ENCODE assay signal across 8 cellular contexts in genomic region chr17:17682737-17683675, GRCh38. TPM values are rescaled to one million over a fixed set of nuclear protein-coding genes. Genes with fewer than 3 reads are reported as not detected.
DNase-seq lines count a peak whose midpoint lies in the region; ATAC-seq, FAIRE-seq and TF ChIP-seq lines count a peak whose summit lies in the region.

No MANE protein-coding gene starts in this region.

- CTCF ChIA-PET in IMR-90 (lab: Yijun Ruan, JAX), result interaction anchor here (1.0 to 1.2 kb wide), 3 partner anchors 8 to 178 kb away, joined by 3 to 4 read pairs (median 4); no protein-coding TSS in a partner anchor

- peak overlapping the region; percentile 86; the same call in 1 of the 2 replicates for H3K56ac ChIP-seq in IMR-90 (ENCODE audit: extremely low read depth, insufficient read depth, low read length)

- H2BK120ac ChIP-seq in IMR-90 (ENCODE audit: low read depth, low read length), result peak overlapping the region; percentile 64

- POLR2A ChIA-PET in IMR-90 (lab: Charles Lee; ENCODE audit: unreplicated experiment), result interaction anchor here (0.6 to 1.0 kb wide), 3 partner anchors 35 to 492 kb away, joined by 4 read pairs; no protein-coding TSS in a partner anchor

- H2BK15ac ChIP-seq in IMR-90 (ENCODE audit: low read depth, low read length), result peak overlapping the region; percentile 54; the same call in 2 of the 3 replicates

- peak overlapping the region; percentile 94 for H3K9ac ChIP-seq in IMR-90 (ENCODE audit: low read depth, low read length)

- H3K4me3 ChIP-seq in AG10803 (ENCODE audit: low read length) (peak overlapping the region; percentile 74), IMR-90 (ENCODE audit: insufficient read depth, low read depth, low read length) (peak overlapping the region; percentile 70), astrocyte of the spinal cord (ENCODE audit: low read depth, low read length) (peak overlapping the region; percentile 70), iPS-11a (ENCODE audit: low read depth, low read length) (peak overlapping the region; percentile 30), gastrocnemius medialis (peak overlapping the region; percentile 77 to 95 (median 85))

- no TSS peak for BruUV-seq in IMR-90 (replicated peaks; lab: Mats Ljungman, UMichigan)

- H3K23ac ChIP-seq in IMR-90 (ENCODE audit: low read depth, low read length), result peak overlapping the region; percentile 90

- H3K9me3 ChIP-seq in IMR-90 (ENCODE audit: control insufficient read depth, insufficient read depth, low read length) (no peaks in the 10 kb centered on the region), gastrocnemius medialis (no peaks in the 10 kb centered on the region)

- H3K4me1 ChIP-seq in IMR-90 (ENCODE audit: control insufficient read depth, insufficient read depth, low read length), result peaks cover 30% of the 10 kb centered on the region
- peaks cover 18 to 26% of the 10 kb centered on the region in 2 donors for H3K4me1 ChIP-seq in gastrocnemius medialis

- H3K4me2 ChIP-seq in IMR-90 (ENCODE audit: low read depth, low read length), result peak overlapping the region; percentile 87

- peak overlapping the region; percentile 77 for H3K18ac ChIP-seq in IMR-90 (ENCODE audit: low read depth, low read length)

- peaks cover 23% of the 10 kb centered on the region for H3K9me1 ChIP-seq in IMR-90 (ENCODE audit: insufficient read depth, low read length)

- peak overlapping the region; percentile 99 for H2AK9ac ChIP-seq in IMR-90 (replicated peaks; ENCODE audit: low read depth, low read length, poor library complexity)

- dilution Hi-C loops in IMR-90 (cut with HindIII; ENCODE audit: low sequenced_read_pairs, unreplicated experiment), result no loop called here

- peak overlapping the region; percentile 69 for H2BK20ac ChIP-seq in IMR-90 (ENCODE audit: low read depth, low read length)

- peak overlapping the region; percentile 82 for H4K91ac ChIP-seq in IMR-90 (ENCODE audit: insufficient read depth, low read depth, low read length)

- FAIRE-seq in HTR-8/SVneo (lab: Jason Lieb, UNC), result no peak

- peak; percentile 3; the same call in 1 of the 2 replicates for TF ChIP-seq RAD21 in IMR-90 (IDR thresholded peaks at IDR 0.05; ENCODE audit: low read length)

- peak; percentile 76 for TF ChIP-seq POLR2A in IMR-90 (IDR thresholded peaks at IDR 0.05; ENCODE audit: low read depth, low read length)
- TF ChIP-seq POLR2A in gastrocnemius medialis (IDR thresholded peaks at IDR 0.05), result no peak

- WGBS in IMR-90 (ENCODE audit: extremely low coverage in 2 of 2, insufficient read length in 1 of 2), 2 experiments, result 0% methylated on average over 9 of the region's 57 CpGs; no CpG with 5 or more reads in 1 of the 2 experiments

- H3K27me3 ChIP-seq in IMR-90 (ENCODE audit: control insufficient read depth, insufficient read depth, low read length), result no peaks in the 10 kb centered on the region
- no peaks in the 10 kb centered on the region for H3K27me3 ChIP-seq in gastrocnemius medialis

- H3K79me1 ChIP-seq in IMR-90 (ENCODE audit: low read depth in 1 of 2, low read length in 2 of 2), result peaks cover 5 to 43% of the 10 kb centered on the region in 2 experiments; a peak in 2 of 4 replicates

- in situ Hi-C loops in IMR-90 (cut with MboI; ENCODE audit: low sequenced_read_pairs) (loop anchor here (10.0 kb wide), 1 partner anchor 352 kb away; the partner anchor contains the start of genes ATPAF2 and GID4), astrocyte of the spinal cord (cut with HindIII; ENCODE audit: low sequenced_read_pairs) (no loop called here), gastrocnemius medialis (cut with MboI; ENCODE audit: low sequenced_read_pairs in 4 of 4) (loop anchor here (25.0 kb wide), 2 partner anchors 104 to 179 kb away; no protein-coding TSS in a partner anchor)

- H3K27ac ChIP-seq in IMR-90 (ENCODE audit: insufficient read depth, low read length) (peak overlapping the region; percentile 81), gastrocnemius medialis (peak overlapping the region; percentile 58 to 87 (median 80))

- no peaks in the 10 kb centered on the region for H3K36me3 ChIP-seq in IMR-90 (ENCODE audit: control insufficient read depth, insufficient read depth, low read length)
- no peaks in the 10 kb centered on the region for H3K36me3 ChIP-seq in gastrocnemius medialis

- peak overlapping the region; percentile 72 for H2AK5ac ChIP-seq in IMR-90 (ENCODE audit: low read depth, low read length)

- H2BK5ac ChIP-seq in IMR-90 (ENCODE audit: low read depth, low read length, poor library complexity, severe bottlenecking), result peak overlapping the region; percentile 77

- intact Hi-C loops in IMR-90 (cut with micrococcal nuclease), result loop anchor here (1.0 to 10.0 kb wide), 5 partner anchors 39 to 349 kb away; no protein-coding TSS in a partner anchor
- intact Hi-C loops in gastrocnemius medialis (cut with DNase I; ENCODE audit: low total_unique reads), result loop anchor here (1.0 kb wide), 1 partner anchor 11 kb away; no protein-coding TSS in a partner anchor

- peak; percentile 87 for DNase-seq in AG10803 (ENCODE audit: low read depth)
- peak; percentile 91 for DNase-seq in IMR-90
- peak; percentile 17 for DNase-seq in T1000 (lab: John Stamatoyannopoulos, UW)
- peak; percentile 90 for DNase-seq in astrocyte of the spinal cord (ENCODE audit: low read depth, low spot score)
- peak; percentile 29 to 42 for DNase-seq in gastrocnemius medialis
- DNase-seq in HTR-8/SVneo (ENCODE audit: insufficient read length, low spot score), result no peak

- TF ChIP-seq CTCF in AG10803 (conservative IDR thresholded peaks at IDR 0.05; ENCODE audit: low read length) (no peak), IMR-90 (conservative IDR thresholded peaks at IDR 0.05; ENCODE audit: low read depth, low read length) (no peak), astrocyte of the spinal cord (IDR thresholded peaks at IDR 0.05; ENCODE audit: low read depth, low read length) (no peak), gastrocnemius medialis (IDR thresholded peaks at IDR 0.05 in 4 of 5, conservative IDR thresholded peaks at IDR 0.05 in 1 of 5) (peak in 1 of 5 experiments; percentile 6)

- H4K8ac ChIP-seq in IMR-90 (ENCODE audit: low read depth in 2 of 2, low read length in 2 of 2), result peak overlapping the region; percentile 57 to 76; a peak in 3 of 4 replicates

- peak overlapping the region; percentile 91 for H3K4ac ChIP-seq in IMR-90 (ENCODE audit: low read depth, low read length)

- peaks cover 51% of the 10 kb centered on the region for H4K20me1 ChIP-seq in IMR-90 (ENCODE audit: insufficient read depth, low read length)

- peak overlapping the region; percentile 31 for H4K5ac ChIP-seq in IMR-90 (ENCODE audit: low read depth, low read length)

- peak overlapping the region; percentile 92 for H2AFZ ChIP-seq in IMR-90 (replicated peaks; ENCODE audit: low read length, poor library complexity)

- peak; percentile 18 for ATAC-seq in GM19324 (IDR thresholded peaks at IDR 0.05; ENCODE audit: low FRiP score, unreplicated experiment)
- ATAC-seq in IMR-90 (ENCODE audit: low read depth), result peak; percentile 56
- peak; percentile 45 to 53 for ATAC-seq in gastrocnemius medialis

- H3K14ac ChIP-seq in IMR-90 (replicated peaks; ENCODE audit: low read depth, low read length), result peak overlapping the region; percentile 86

TF ChIP-seq in IMR-90, 13 proteins besides CTCF, POLR2A, EP300 and RAD21:
- TF ChIP-seq MAZ (IDR thresholded peaks at IDR 0.05; ENCODE audit: borderline replicate concordance, low read depth, low read length), result peak; percentile 49; the same call in 1 of the 2 replicates
- no peak for TF ChIP-seq FOS (IDR thresholded peaks at IDR 0.05; ENCODE audit: low read depth, low read length)
- no peak for TF ChIP-seq MXI1 (IDR thresholded peaks at IDR 0.05; ENCODE audit: borderline replicate concordance, low read depth, low read length)
- TF ChIP-seq CEBPB (IDR thresholded peaks at IDR 0.05; ENCODE audit: low read depth, low read length), result peak; percentile 62
- no peak for TF ChIP-seq RCOR1 (IDR thresholded peaks at IDR 0.05; ENCODE audit: insufficient replicate concordance, low read length)
- no peak for TF ChIP-seq RFX5 (IDR thresholded peaks at IDR 0.05; ENCODE audit: low read depth, low read length)
- TF ChIP-seq ELK1 (IDR thresholded peaks at IDR 0.05; ENCODE audit: borderline replicate concordance, low read depth, low read length), result no peak
- no peak for TF ChIP-seq MAFK (IDR thresholded peaks at IDR 0.05; ENCODE audit: low read depth, low read length)
- TF ChIP-seq SMC3 (IDR thresholded peaks at IDR 0.05; ENCODE audit: low read depth, low read length), result no peak
- no peak for TF ChIP-seq BHLHE40 (IDR thresholded peaks at IDR 0.05; ENCODE audit: low read depth, low read length)
- no peak for TF ChIP-seq CHD1 (IDR thresholded peaks at IDR 0.05; ENCODE audit: low read depth, low read length)
- TF ChIP-seq NFE2L2 (IDR thresholded peaks at IDR 0.05; ENCODE audit: low read depth, low read length), result no peak
- TF ChIP-seq, protein P1, sequence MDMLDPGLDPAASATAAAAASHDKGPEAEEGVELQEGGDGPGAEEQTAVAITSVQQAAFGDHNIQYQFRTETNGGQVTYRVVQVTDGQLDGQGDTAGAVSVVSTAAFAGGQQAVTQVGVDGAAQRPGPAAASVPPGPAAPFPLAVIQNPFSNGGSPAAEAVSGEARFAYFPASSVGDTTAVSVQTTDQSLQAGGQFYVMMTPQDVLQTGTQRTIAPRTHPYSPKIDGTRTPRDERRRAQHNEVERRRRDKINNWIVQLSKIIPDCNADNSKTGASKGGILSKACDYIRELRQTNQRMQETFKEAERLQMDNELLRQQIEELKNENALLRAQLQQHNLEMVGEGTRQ (IDR thresholded peaks at IDR 0.05; ENCODE audit: low read depth, low read length), result no peak

RNA-seq across cellular contexts. Expression of gene RAI1, which starts 1.7 kb away (rescaled TPM):
- 1.8 and 1.9 TPM in 2 replicates for total RNA-seq in IMR-90 (2012; rRNA removed)
- 10.5 and 14.0 TPM in 2 replicates for polyA plus RNA-seq in IMR-90 (2012; rRNA removed)
- 5.5 and 10.5 TPM in 2 replicates for polyA plus RNA-seq in IMR-90 (2012; cell fraction: cytosol; rRNA removed)
- polyA plus RNA-seq in IMR-90 (2012; cell fraction: nucleus; rRNA removed; ENCODE audit: low replicate concordance), result 18.8 and 32.7 TPM in 2 replicates
- total RNA-seq in gastrocnemius medialis, result 1 to 10 TPM; 2.1 to 6.7 (median 4.3) TPM

Comparison
In these comparisons a context has a peak if more than half of its experiments do, and no peak if none do; other contexts are left out.
1. H3K4me3 ChIP-seq: peak in every context shown above with its lines; median percentile 85 in gastrocnemius medialis; 74 in AG10803; 70 in IMR-90; 70 in astrocyte of the spinal cord; 30 in iPS-11a.